In genomic region chr20:11978496-11978895, GRCh38 we compare ENCODE assay signal across 14 cellular contexts.
A peak's percentile ranks its signal among the peaks of the same experiment; 100 is the strongest.
DNase-seq lines count a peak whose midpoint lies in the region; ATAC-seq and TF ChIP-seq lines count a peak whose summit lies in the region.
"Had no signal": no experiment of that assay in that cellular context is flagged by ENCODE, and none has a peak within 500 bp of the region (broad histone marks: within the 10 kb centered on the region; RNA-seq: fewer than 3 reads in every experiment).

No MANE protein-coding gene starts in this region.

- H2AFZ ChIP-seq in Loucy (ENCODE audit: low read length), result peak overlapping the region; percentile 53

- peak overlapping the region; percentile 5; the same call in 1 of the 2 replicates for H3K27ac ChIP-seq in HUES64 (ENCODE audit: low read depth, low read length)
- H3K27ac ChIP-seq: A549, C4-2B had no signal

- H3K4me1 ChIP-seq in HUES64 (ENCODE audit: insufficient read depth, low read length) (peaks cover 18% of the 10 kb centered on the region), Loucy (ENCODE audit: insufficient read depth, low read length, poor library complexity, severe bottlenecking) (peaks cover 32% of the 10 kb centered on the region)
- H3K4me1 ChIP-seq: A549, BE2C had no signal

- H3K9me2 ChIP-seq in Loucy (replicated peaks; ENCODE audit: low read depth, low read length), result 0 out of 2 replicates have a peak, but pooled peaks cover 5% of the 10 kb centered on the region

- H3F3A ChIP-seq in Loucy (ENCODE audit: low read depth), result no peaks in the 10 kb centered on the region

- no peaks in the 10 kb centered on the region for H3K79me2 ChIP-seq in Loucy (ENCODE audit: insufficient read depth, low read length)

- H4K20me1 ChIP-seq in Loucy (ENCODE audit: insufficient read depth, low read length, poor library complexity, severe bottlenecking), result no peaks in the 10 kb centered on the region

- no peak for ATAC-seq in HG03520 (IDR thresholded peaks at IDR 0.05; ENCODE audit: unreplicated experiment)
- ATAC-seq: A549 had no signal

- H3K36me3 ChIP-seq in HUES64 (ENCODE audit: insufficient read depth, low read length) (no peaks in the 10 kb centered on the region), Loucy (ENCODE audit: insufficient read depth, low read length) (no peaks in the 10 kb centered on the region)
- H3K36me3 ChIP-seq: BE2C had no signal

- H3K4me2 ChIP-seq in Loucy (ENCODE audit: low read depth, low read length, poor library complexity, severe bottlenecking), result peak overlapping the region; percentile 62
- H3K4me2 ChIP-seq: A549 had no signal

- TF ChIP-seq CTCF in Loucy (conservative IDR thresholded peaks at IDR 0.05; ENCODE audit: low read length) (no peak), fibroblast of villous mesenchyme (IDR thresholded peaks at IDR 0.05; ENCODE audit: insufficient read depth, low read depth, low read length) (no peak)

- no peaks in the 10 kb centered on the region; the same call in 1 of the 2 replicates for H3K9me3 ChIP-seq in HUES64 (ENCODE audit: insufficient read depth, low read depth, low read length)
- H3K9me3 ChIP-seq in Loucy (ENCODE audit: insufficient read depth, low read depth, low read length), result 0 out of 2 replicates have a peak, but pooled peaks cover 6% of the 10 kb centered on the region
- H3K9me3 ChIP-seq: A549, BE2C had no signal

- DNase-seq in NCI-H69 (lab: John Stamatoyannopoulos, UW) (peak; percentile 73), fibroblast of villous mesenchyme (ENCODE audit: low read depth) (peak; percentile 54), D341Med (ENCODE audit: low spot score) (no peak), EL (no peak)
- DNase-seq: BE2C; CD4-positive, alpha-beta memory T cell; DMS53; H9; KBM-7 had no signal

- H3K4me3 ChIP-seq in HUES64 (ENCODE audit: low read length), result no peak overlapping the region
- peak overlapping the region; percentile 21 for H3K4me3 ChIP-seq in Loucy (ENCODE audit: low read length, poor library complexity, severe bottlenecking)
- H3K4me3 ChIP-seq in fibroblast of villous mesenchyme (ENCODE audit: low read depth, low read length), result no peak overlapping the region
- H3K4me3 ChIP-seq: A549 had no signal

- no peak overlapping the region for H3K9ac ChIP-seq in HUES64 (ENCODE audit: low read depth, low read length)
- no peak overlapping the region for H3K9ac ChIP-seq in Loucy (ENCODE audit: low read depth, low read length, poor library complexity, severe bottlenecking)

- WGBS in HUES64, result 90% methylated on average over 1 of the region's 1 CpG

- H3K27me3 ChIP-seq in HUES64 (ENCODE audit: insufficient read depth, low read length) (no peaks in the 10 kb centered on the region), Loucy (ENCODE audit: insufficient read depth, low read length, poor library complexity, severe bottlenecking) (no peaks in the 10 kb centered on the region)
- H3K27me3 ChIP-seq: BE2C had no signal

Comparison
In these comparisons a context has a peak if more than half of its experiments do, and no peak if none do; other contexts are left out.
1. DNase-seq: peak in NCI-H69 (single experiment) and fibroblast of villous mesenchyme (single experiment); none in D341Med (single experiment) and EL (single experiment).